ENCODE assay signal across 20 cellular contexts in genomic region chr10:61067683-61068336, GRCh38.
"Had no signal": no experiment of that assay in that cellular context is flagged by ENCODE, and none has a peak within 500 bp of the region (broad histone marks: within the 10 kb centered on the region; RNA-seq: fewer than 3 reads in every experiment).

No MANE protein-coding gene starts in this region.

- H3K4me3 ChIP-seq: esophagus squamous epithelium, gastroesophageal sphincter, left lung, lung, suprapubic skin, thyroid gland, upper lobe of left lung, uterus had no signal

- H3K27ac Mint-ChIP-seq: dendritic cell treated with granulocyte-macrophage colony-stimulating factor and Interleukin-4, amounts not matched to agents 40 ng/mL and 50 ng/mL, for 4 days; effector memory CD8-positive, alpha-beta T cell; immature natural killer cell; naive B cell; nephron progenitor cell; stimulated activated effector memory CD8-positive, alpha-beta T cell treated with anti-CD3 and anti-CD28 coated beads, Interleukin-12 subunit alpha, Interleukin-12 subunit beta, amount 100 ng/mL, for 72 hours had no signal

- H3K9me3 ChIP-seq: esophagus squamous epithelium, gastroesophageal sphincter, left lung, neutrophil, suprapubic skin, thyroid gland, upper lobe of left lung, uterus had no signal

- H3K27ac ChIP-seq: esophagus squamous epithelium, gastroesophageal sphincter, left lung, neutrophil, suprapubic skin, thyroid gland, upper lobe of left lung, uterus had no signal

- H3K9me3 Mint-ChIP-seq: dendritic cell treated with granulocyte-macrophage colony-stimulating factor and Interleukin-4, amounts not matched to agents 40 ng/mL and 50 ng/mL, for 4 days; effector memory CD8-positive, alpha-beta T cell; immature natural killer cell; naive B cell; nephron progenitor cell; stimulated activated effector memory CD8-positive, alpha-beta T cell treated with anti-CD3 and anti-CD28 coated beads, Interleukin-12 subunit alpha, Interleukin-12 subunit beta, amount 100 ng/mL, for 72 hours had no signal

- DNase-seq: effector memory CD8-positive, alpha-beta T cell; esophagus squamous epithelium; foreskin fibroblast; glutamatergic neuron; immature natural killer cell; left lung; naive B cell; nephron progenitor cell; stimulated activated CD4-positive, alpha-beta T cell treated with anti-CD3 and anti-CD28 coated beads, Interleukin-4, amount 100 ng/mL, for 1 hour; stimulated activated CD8-positive, alpha-beta memory T cell treated with anti-CD3 and anti-CD28 coated beads, Interleukin-4, amount 100 ng/mL, for 48 hours; stimulated activated naive CD8-positive, alpha-beta T cell treated with anti-CD3 and anti-CD28 coated beads, Interleukin-15, Interleukin-2, amounts not matched to agents 100 U/mL and 50 U/mL, for 24 hours; thyroid gland; upper lobe of left lung; uterus had no signal

- H3K36me3 Mint-ChIP-seq: immature natural killer cell; naive B cell; stimulated activated effector memory CD8-positive, alpha-beta T cell treated with anti-CD3 and anti-CD28 coated beads, Interleukin-12 subunit alpha, Interleukin-12 subunit beta, amount 100 ng/mL, for 72 hours had no signal

- H3K4me1 ChIP-seq: left lung, suprapubic skin, thyroid gland, upper lobe of left lung, uterus had no signal

- H3K4me1 Mint-ChIP-seq: immature natural killer cell; stimulated activated effector memory CD8-positive, alpha-beta T cell treated with anti-CD3 and anti-CD28 coated beads, Interleukin-12 subunit alpha, Interleukin-12 subunit beta, amount 100 ng/mL, for 72 hours had no signal

- H3K36me3 ChIP-seq: esophagus squamous epithelium, gastroesophageal sphincter, left lung, neutrophil, suprapubic skin, thyroid gland, upper lobe of left lung, uterus had no signal

- H3K4me3 Mint-ChIP-seq: dendritic cell treated with granulocyte-macrophage colony-stimulating factor and Interleukin-4, amounts not matched to agents 40 ng/mL and 50 ng/mL, for 4 days; effector memory CD8-positive, alpha-beta T cell; immature natural killer cell; naive B cell; nephron progenitor cell; stimulated activated effector memory CD8-positive, alpha-beta T cell treated with anti-CD3 and anti-CD28 coated beads, Interleukin-12 subunit alpha, Interleukin-12 subunit beta, amount 100 ng/mL, for 72 hours had no signal

- H3K27me3 Mint-ChIP-seq: dendritic cell treated with granulocyte-macrophage colony-stimulating factor and Interleukin-4, amounts not matched to agents 40 ng/mL and 50 ng/mL, for 4 days; effector memory CD8-positive, alpha-beta T cell had no signal

- H3K27me3 ChIP-seq: esophagus squamous epithelium, gastroesophageal sphincter, left lung, neutrophil, suprapubic skin, thyroid gland, upper lobe of left lung, uterus had no signal

- ATAC-seq: effector memory CD8-positive, alpha-beta T cell; gastroesophageal sphincter; left lung; stimulated activated effector memory CD8-positive, alpha-beta T cell treated with anti-CD3 and anti-CD28 coated beads, Interleukin-12 subunit alpha, Interleukin-12 subunit beta, amount 100 ng/mL, for 72 hours; stimulated activated naive CD8-positive, alpha-beta T cell treated with anti-CD3 and anti-CD28 coated beads, Interleukin-15, Interleukin-2, amounts not matched to agents 100 U/mL and 50 U/mL, for 24 hours had no signal
